In genomic region chr1:1307261-1307907, GRCh38 we compare ENCODE assay signal across 8 cellular contexts. TPM values are rescaled to one million over a fixed set of nuclear protein-coding genes. Genes with fewer than 3 reads are reported as not detected.
DNase-seq lines count a peak whose midpoint lies in the region; ATAC-seq and TF ChIP-seq lines count a peak whose summit lies in the region.

No MANE protein-coding gene starts in this region.

- H3K4me1 ChIP-seq in HUES64 (ENCODE audit: insufficient read depth, low read length): peaks cover 23% of the 10 kb centered on the region
- peaks cover 63% of the 10 kb centered on the region for H3K4me1 ChIP-seq in mammary epithelial cell (ENCODE audit: insufficient read depth, low read length)
- H3K4me1 ChIP-seq in right lobe of liver: peaks cover 0 to 35% (median 19%) of the 10 kb centered on the region in 4 donors

- H3K27ac Mint-ChIP-seq in type B pancreatic cell: peak overlapping the region; percentile 93

- H3K9ac ChIP-seq in HUES64 (ENCODE audit: low read depth, low read length) (peak overlapping the region; percentile 74), mammary epithelial cell (ENCODE audit: insufficient read depth, low read length) (no peak overlapping the region)

- ATAC-seq in GM19372 (IDR thresholded peaks at IDR 0.05; ENCODE audit: low read depth, unreplicated experiment): peak; percentile 3
- peak in 2 of 4 donors; percentile 4 to 13 for ATAC-seq in right lobe of liver
- ATAC-seq in HG03159 (IDR thresholded peaks at IDR 0.05; ENCODE audit: unreplicated experiment): no peak

- 2% methylated on average over 79 of the region's 79 CpGs for WGBS in HUES64
- WGBS in mammary epithelial cell (ENCODE audit: low coverage, missing lambda C conversion rate): 7% methylated on average over 3 of the region's 79 CpGs
- WGBS in right lobe of liver (ENCODE audit: insufficient coverage, low coverage, low lambda C conversion rate, missing lambda C conversion rate): 0% methylated on average over 9 of the region's 79 CpGs

- DNase-seq in AG08396 (ENCODE audit: low spot score): peak; percentile 60
- no peak for DNase-seq in mammary epithelial cell
- DNase-seq in right lobe of liver: peak in 1 of 3 donors; percentile 58
- no peak for DNase-seq in type B pancreatic cell (ENCODE audit: extremely low spot score, unreplicated experiment)
- no peak for DNase-seq in medulla oblongata (ENCODE audit: extremely low spot score)

- H3K9me3 Mint-ChIP-seq in type B pancreatic cell: no peaks in the 10 kb centered on the region

- H3K4me3 Mint-ChIP-seq in type B pancreatic cell: peak overlapping the region; percentile 91

- peak overlapping the region; percentile 91 for H3K4me2 ChIP-seq in mammary epithelial cell (ENCODE audit: insufficient read depth, low read depth, low read length)

- no peaks in the 10 kb centered on the region for H3K36me3 Mint-ChIP-seq in type B pancreatic cell

- TF ChIP-seq CTCF in mammary epithelial cell (conservative IDR thresholded peaks at IDR 0.05 in 1 of 2, IDR thresholded peaks at IDR 0.05 in 1 of 2; ENCODE audit: extremely low read depth in 1 of 2, insufficient read depth in 1 of 2, low read depth in 1 of 2, low read length in 2 of 2) (no peak), right lobe of liver (IDR thresholded peaks at IDR 0.05) (no peak), type B pancreatic cell (conservative IDR thresholded peaks at IDR 0.05) (no peak)

- in situ Hi-C loops in mammary epithelial cell (cut with MboI; ENCODE audit: low sequenced_read_pairs in 2 of 2): no loop called here

- CTCF ChIA-PET in mammary epithelial cell (lab: Charles Lee; ENCODE audit: low non-redundant PET): no interaction called here

- intact Hi-C loops in mammary epithelial cell (cut with micrococcal nuclease): loop anchor here (5.0 kb wide), 1 partner anchor 70 kb away; the partner anchor contains the start of gene AURKAIP1
- intact Hi-C loops in right lobe of liver (cut with DNase I): no loop called here

- dilution Hi-C loops in mammary epithelial cell (cut with HindIII; ENCODE audit: low sequenced_read_pairs): no loop called here

- H3K4me1 Mint-ChIP-seq in type B pancreatic cell (ENCODE audit: unreplicated experiment): peaks cover 15% of the 10 kb centered on the region

- peak; percentile 22 for TF ChIP-seq POLR2A in right lobe of liver (IDR thresholded peaks at IDR 0.05)

- H3K4me3 ChIP-seq in HUES64 (ENCODE audit: low read length) (peak overlapping the region; percentile 77), mammary epithelial cell (replicated peaks in 1 of 3; ENCODE audit: insufficient read depth in 1 of 3, low read depth in 2 of 3, low read length in 3 of 3) (peak overlapping the region; percentile 45 to 77 (median 72)), right lobe of liver (peak overlapping the region; percentile 66 to 92 (median 71))

- peaks cover 52% of the 10 kb centered on the region for H3K79me2 ChIP-seq in mammary epithelial cell (ENCODE audit: insufficient read depth, low read length)

- BruUV-seq in mammary epithelial cell (replicated peaks; lab: Mats Ljungman, UMichigan): no TSS peak

- no peaks in the 10 kb centered on the region for H4K20me1 ChIP-seq in mammary epithelial cell (ENCODE audit: insufficient read depth, low read length)

- H2AFZ ChIP-seq in mammary epithelial cell (ENCODE audit: low read depth, low read length): peak overlapping the region; percentile 47

- H3K36me3 ChIP-seq in HUES64 (ENCODE audit: insufficient read depth, low read length): peaks cover 24% of the 10 kb centered on the region
- H3K36me3 ChIP-seq in mammary epithelial cell (ENCODE audit: insufficient read depth, low read length): peaks cover 5% of the 10 kb centered on the region
- peaks cover 0 to 15% (median 0%) of the 10 kb centered on the region in 4 donors for H3K36me3 ChIP-seq in right lobe of liver

- no peaks in the 10 kb centered on the region; the same call in 1 of the 2 replicates for H3K27me3 ChIP-seq in HUES64 (ENCODE audit: insufficient read depth, low read length)
- no peaks in the 10 kb centered on the region for H3K27me3 ChIP-seq in mammary epithelial cell (ENCODE audit: insufficient read depth, low read length)
- H3K27me3 ChIP-seq in right lobe of liver: no peaks in the 10 kb centered on the region

- H3K27ac ChIP-seq in HUES64 (ENCODE audit: low read depth, low read length): peak overlapping the region; percentile 25; the same call in 1 of the 2 replicates
- no peak overlapping the region for H3K27ac ChIP-seq in mammary epithelial cell (ENCODE audit: insufficient read depth, low read depth, low read length)
- H3K27ac ChIP-seq in right lobe of liver: peak overlapping the region; percentile 47 to 90 (median 50)

- H3K9me3 ChIP-seq in HUES64 (ENCODE audit: insufficient read depth, low read depth, low read length) (no peaks in the 10 kb centered on the region), mammary epithelial cell (replicated peaks; ENCODE audit: insufficient read depth, low read length) (no peaks in the 10 kb centered on the region), right lobe of liver (no peaks in the 10 kb centered on the region)

- H3K27me3 Mint-ChIP-seq in type B pancreatic cell: no peaks in the 10 kb centered on the region

RNA-seq across cellular contexts. Expression of gene ACAP3, which starts 0.3 kb away (rescaled TPM):
- polyA plus RNA-seq in HUES64 (2013, experiment 1 of 2): 16.2 TPM
- 18.1 TPM for polyA plus RNA-seq in HUES64 (2013, experiment 2 of 2)
- total RNA-seq in mammary epithelial cell (10 to 100 TPM; 16.7 to 32.3 TPM), right lobe of liver (10 to 100 TPM; 20.1 to 28.0 (median 22.0) TPM), type B pancreatic cell (ENCODE audit: low replicate concordance) (93.9 and 103 TPM in 2 replicates)
- polyA plus RNA-seq in mammary epithelial cell: 15.5 TPM
- polyA minus RNA-seq in mammary epithelial cell: 11.7 TPM

RNA-seq across cellular contexts. Expression of gene PUSL1, which starts 1.0 kb away (rescaled TPM):
- 26.3 TPM for polyA plus RNA-seq in HUES64 (2013, experiment 1 of 2)
- 26.3 TPM for polyA plus RNA-seq in HUES64 (2013, experiment 2 of 2)
- total RNA-seq in mammary epithelial cell (10 to 100 TPM; 21.5 to 23.6 TPM), right lobe of liver (10 to 100 TPM in 2 of 6 experiments, 1 to 10 TPM in 4; 5.6 to 21.6 (median 8.4) TPM), type B pancreatic cell (ENCODE audit: low replicate concordance) (20.4 and 25.5 TPM in 2 replicates)
- polyA plus RNA-seq in mammary epithelial cell: 25.3 TPM
- polyA minus RNA-seq in mammary epithelial cell: 32.6 TPM

RNA-seq across cellular contexts. Expression of gene INTS11, which starts 17.1 kb away (rescaled TPM):
- polyA plus RNA-seq in HUES64 (2013, experiment 1 of 2): 74.1 TPM
- polyA plus RNA-seq in HUES64 (2013, experiment 2 of 2): 76.3 TPM
- total RNA-seq in mammary epithelial cell: 100 to 1,000 TPM in 1 of 2 donors, 10 to 100 TPM in 1; 46.3 to 107 TPM
- polyA plus RNA-seq in mammary epithelial cell: 109 TPM
- polyA minus RNA-seq in mammary epithelial cell: 162 TPM
- total RNA-seq in right lobe of liver: 10 to 100 TPM; 35.1 to 52.4 (median 43.5) TPM
- 127 and 138 TPM in 2 replicates for total RNA-seq in type B pancreatic cell (ENCODE audit: low replicate concordance)

RNA-seq across cellular contexts. Expression of gene CPTP, which starts 17.2 kb away (rescaled TPM):
- 10.1 TPM for polyA plus RNA-seq in HUES64 (2013, experiment 1 of 2)
- 10.2 TPM for polyA plus RNA-seq in HUES64 (2013, experiment 2 of 2)
- 10 to 100 TPM; 12.0 to 25.0 TPM for total RNA-seq in mammary epithelial cell
- 16.4 TPM for polyA plus RNA-seq in mammary epithelial cell
- polyA minus RNA-seq in mammary epithelial cell: 3.6 TPM
- total RNA-seq in right lobe of liver: 10 to 100 TPM; 26.9 to 57.7 (median 33.1) TPM
- 24.2 and 28.5 TPM in 2 replicates for total RNA-seq in type B pancreatic cell (ENCODE audit: low replicate concordance)

RNA-seq across cellular contexts. Expression of gene TAS1R3, which starts 23.7 kb away (rescaled TPM):
- 0.10 TPM for polyA plus RNA-seq in HUES64 (2013, experiment 1 of 2)
- polyA plus RNA-seq in HUES64 (2013, experiment 2 of 2): 0.13 TPM
- total RNA-seq in mammary epithelial cell (under 1 TPM in 1 of 2 donors, not detected in 1; under 0.01 TPM), right lobe of liver (1 to 10 TPM in 2 of 6 experiments, under 1 TPM in 4; 0.10 to 2.7 (median 0.33) TPM), type B pancreatic cell (ENCODE audit: low replicate concordance) (0.83 and 0.89 TPM in 2 replicates)
- polyA plus RNA-seq in mammary epithelial cell: 0.09 TPM
- polyA minus RNA-seq in mammary epithelial cell: not detected
